1 cellular context compared by ENCODE assay signal in genomic region chr21:25938673-25939395, GRCh38.
TF ChIP-seq lines count a peak whose summit lies in the region.

No MANE protein-coding gene starts in this region.

TF ChIP-seq in GM23338, 12 proteins besides CTCF, POLR2A, EP300 and RAD21 (continued from another document):
- TF ChIP-seq ZNF462 (CRISPR knock-in tag; IDR thresholded peaks at IDR 0.05) (no peak), JUNB (IDR thresholded peaks at IDR 0.05; ENCODE audit: unreplicated experiment) (no peak)
